In genomic region chr17:44108440-44109311, GRCh38 we compare ENCODE assay signal across 1 cellular context.
TF ChIP-seq lines count a peak whose summit lies in the region.

No MANE protein-coding gene starts in this region.

TF ChIP-seq in GM12878, 131 proteins besides CTCF, POLR2A, EP300 and RAD21:
- TF ChIP-seq SIN3A (IDR thresholded peaks at IDR 0.05; ENCODE audit: low read depth, low read length) (no peak), RB1 (IDR thresholded peaks at IDR 0.05; ENCODE audit: borderline replicate concordance) (no peak)
